ENCODE assay signal across 28 cellular contexts in genomic region chr15:70873232-70874054, GRCh38. TPM values are rescaled to one million over a fixed set of nuclear protein-coding genes. Genes with fewer than 3 reads are reported as not detected.
DNase-seq lines count a peak whose midpoint lies in the region; ATAC-seq, FAIRE-seq and TF ChIP-seq lines count a peak whose summit lies in the region.
"Had no signal": no experiment of that assay in that cellular context is flagged by ENCODE, and none has a peak within 500 bp of the region (broad histone marks: within the 10 kb centered on the region; RNA-seq: fewer than 3 reads in every experiment).

No MANE protein-coding gene starts in this region.

- POLR2A ChIA-PET in A549 (lab: Yijun Ruan, JAX) = interaction anchor here (1.3 to 2.3 kb wide), 2 partner anchors 19 to 110 kb away, joined by 5 to 17 read pairs; partner anchors contain the start of genes LARP6 and UACA

- H3K4me1 ChIP-seq in A549 (peaks cover 13% of the 10 kb centered on the region; the same call in 2 of the 3 replicates), osteoblast (ENCODE audit: insufficient read depth, low read length) (peaks cover 25% of the 10 kb centered on the region), small intestine (ENCODE audit: control insufficient read depth in 2 of 2, insufficient read depth in 1 of 2, low read depth in 1 of 2, low read length in 1 of 2) (no peaks in the 10 kb centered on the region)

- H4K20me1 ChIP-seq in osteoblast (ENCODE audit: insufficient read depth, low read length) = no peaks in the 10 kb centered on the region
- H4K20me1 ChIP-seq: BLaER1 treated with 17β-estradiol and CSF1 and Interleukin-3, amounts not matched to agents 10 nM and 100 nM had no signal

- DNase-seq in A549 (ENCODE audit: low read depth in 1 of 2, low spot score in 1 of 2) = no peak
- peak; percentile 80 for DNase-seq in osteoblast (ENCODE audit: insufficient read length, low spot score, missing footprints)
- no peak for DNase-seq in small intestine
- no peak for DNase-seq in NCI-H510A (lab: John Stamatoyannopoulos, UW)
- DNase-seq: 8988T; CD4-positive, alpha-beta T cell; DMS53; GM23248; H9; HFFc6; Karpas-422; NCI-H1092 treated with DMSO at 0.1 percent for 48 hours; NCI-H1436 treated with DMSO at 0.1 percent for 48 hours; NCI-H187 treated with DMSO at 0.1 percent for 48 hours; NCI-H2171 treated with DMSO at 0.1 percent for 48 hours; NCI-H524 treated with DMSO at 0.1 percent for 48 hours; NCI-H774; SJCRH30 had no signal

- H3K27ac ChIP-seq in A549 = no peak overlapping the region
- H3K27ac ChIP-seq in cingulate gyrus (ENCODE audit: low read depth, low read length) = peak overlapping the region; percentile 78
- no peak overlapping the region for H3K27ac ChIP-seq in osteoblast (ENCODE audit: low read depth, low read length)
- no peak overlapping the region for H3K27ac ChIP-seq in small intestine (ENCODE audit: low read depth in 1 of 2, low read length in 1 of 2)
- H3K27ac ChIP-seq: BLaER1 treated with 17β-estradiol and CSF1 and Interleukin-3, amounts not matched to agents 10 nM and 100 nM; GM23248; SJCRH30 had no signal

- CTCF ChIA-PET in A549 (lab: Yijun Ruan, JAX) = interaction anchor here (0.9 to 9.1 kb wide), 15 partner anchors 12 to 1396 kb away, joined by 3 to 331 read pairs (median 6); partner anchors contain the start of gene LARP6

- no peaks in the 10 kb centered on the region for H3K36me3 ChIP-seq in osteoblast (ENCODE audit: insufficient read depth, low read length)
- H3K36me3 ChIP-seq in small intestine (ENCODE audit: control insufficient read depth in 2 of 2, insufficient read depth in 2 of 2, low read length in 2 of 2) = no peaks in the 10 kb centered on the region
- H3K36me3 ChIP-seq: BLaER1 treated with 17β-estradiol and CSF1 and Interleukin-3, amounts not matched to agents 10 nM and 100 nM; SJCRH30 had no signal

- no peak overlapping the region for H2AFZ ChIP-seq in osteoblast (ENCODE audit: low read length)
- H2AFZ ChIP-seq: GM23248 had no signal

- no peak for TF ChIP-seq CTCF in A549 (IDR thresholded peaks at IDR 0.05)
- TF ChIP-seq CTCF in osteoblast (IDR thresholded peaks at IDR 0.05; ENCODE audit: extremely low read depth, low read depth, low read length) = no peak

- ATAC-seq in A549 (no peak), HG03521 (IDR thresholded peaks at IDR 0.05; ENCODE audit: unreplicated experiment) (no peak), GM18517 (IDR thresholded peaks at IDR 0.05; ENCODE audit: unreplicated experiment) (no peak)
- ATAC-seq: Right ventricle myocardium inferior, SK-N-SH treated with all-trans-retinoic acid at 6 μM for 48 hours had no signal

- H3K4me2 ChIP-seq in A549 = no peak overlapping the region
- no peak overlapping the region for H3K4me2 ChIP-seq in osteoblast (ENCODE audit: insufficient read depth, low read length)
- H3K4me2 ChIP-seq: BLaER1 treated with 17β-estradiol and CSF1 and Interleukin-3, amounts not matched to agents 10 nM and 100 nM had no signal

- H3K79me2 ChIP-seq in osteoblast (ENCODE audit: insufficient read depth, low read length) = no peaks in the 10 kb centered on the region

- WGBS in A549 (ENCODE audit: missing lambda C conversion rate) = 72% methylated on average over 2 of the region's 2 CpGs
- 78 to 92% (median 90%) methylated on average over 2 of the region's 2 CpGs for WGBS in small intestine, 3 donors

- TF ChIP-seq RAD21 in A549 (conservative IDR thresholded peaks at IDR 0.05 in 1 of 2, IDR thresholded peaks at IDR 0.05 in 1 of 2) (no peak), Ishikawa (IDR thresholded peaks at IDR 0.05; ENCODE audit: low read depth) (no peak)

- TF ChIP-seq EP300 in A549 (IDR thresholded peaks at IDR 0.05) (no peak), Ishikawa (IDR thresholded peaks at IDR 0.05; ENCODE audit: borderline replicate concordance) (no peak)

- peaks cover 7% of the 10 kb centered on the region; the same call in 2 of the 3 replicates for H3K9me3 ChIP-seq in A549
- H3K9me3 ChIP-seq in osteoblast (ENCODE audit: low read depth, low read length) = no peaks in the 10 kb centered on the region
- no peaks in the 10 kb centered on the region for H3K9me3 ChIP-seq in small intestine (ENCODE audit: control insufficient read depth, low read depth)
- H3K9me3 ChIP-seq: SJCRH30 had no signal

- H3K4me3 ChIP-seq in A549 (no peak overlapping the region), osteoblast (ENCODE audit: insufficient read depth, low read length) (no peak overlapping the region), small intestine (ENCODE audit: low read depth in 1 of 2, low read length in 2 of 2) (no peak overlapping the region)
- H3K4me3 ChIP-seq: BLaER1 treated with 17β-estradiol and CSF1 and Interleukin-3, amounts not matched to agents 10 nM and 100 nM; GM23248; SJCRH30 had no signal

- FAIRE-seq in A549 (lab: Jason Lieb, UNC) (no peak), small intestine (lab: Jason Lieb, UNC) (no peak)
- FAIRE-seq: G401.6, GM12891 had no signal

- no peak for TF ChIP-seq POLR2A in A549 (IDR thresholded peaks at IDR 0.05; ENCODE audit: low read length)

- H3K27me3 ChIP-seq in osteoblast (ENCODE audit: insufficient read depth, low read length) (no peaks in the 10 kb centered on the region), small intestine (ENCODE audit: control insufficient read depth in 2 of 2, insufficient read depth in 2 of 2, low read length in 2 of 2) (peaks cover 0 to 2% of the 10 kb centered on the region in 2 donors)
- H3K27me3 ChIP-seq: BLaER1 treated with 17β-estradiol and CSF1 and Interleukin-3, amounts not matched to agents 10 nM and 100 nM; SJCRH30 had no signal

TF ChIP-seq in A549, 52 proteins besides CTCF, POLR2A, EP300 and RAD21:
- peak; percentile 55 for TF ChIP-seq USF2 (IDR thresholded peaks at IDR 0.05)
- TF ChIP-seq RCOR1 (IDR thresholded peaks at IDR 0.05; ENCODE audit: low read depth, low read length) = no peak

TF ChIP-seq in Ishikawa, 13 proteins besides CTCF, POLR2A, EP300 and RAD21:
- TF ChIP-seq TAF1 (IDR thresholded peaks at IDR 0.05; ENCODE audit: low read depth) (no peak), USF1 (IDR thresholded peaks at IDR 0.05) (0 out of 2 replicates have a peak, but pooled peaks have one; percentile 11)

RNA-seq across cellular contexts. Expression of gene THAP10, which starts 18.8 kb away (rescaled TPM):
- 7.7 and 9.4 TPM in 2 replicates for polyA plus RNA-seq in A549 (2011; rRNA removed)
- polyA plus RNA-seq in A549 (2012; cell fraction: cytosol; rRNA removed) = 3.3 and 4.5 TPM in 2 replicates
- polyA plus RNA-seq in A549 (2012; cell fraction: nucleus; rRNA removed) = 2.7 and 3.2 TPM in 2 replicates
- 5.4 to 6.8 TPM (median 6.1 TPM) in 3 replicates for polyA plus RNA-seq in A549 (2017; fragmentation: RNase III; extraction: RNeasy Plus Mini Kit Qiagen cat#74134 plus additional on column Dnase treatment)
- 1.4 and 1.6 TPM in 2 replicates for polyA minus RNA-seq in A549 (2011; rRNA and poly(A)+ RNA removed)
- total RNA-seq in osteoblast = 1.1 and 1.8 TPM in 2 replicates
- 1 to 10 TPM in 2 of 3 donors, under 1 TPM in 1; 0.89 to 2.4 (median 1.1) TPM for polyA plus RNA-seq in small intestine
- total RNA-seq: CD4-positive, alpha-beta T cell had no signal

RNA-seq across cellular contexts. Expression of gene LRRC49, which starts 19.2 kb away (rescaled TPM):
- polyA plus RNA-seq in A549 (2011; rRNA removed) = 12.2 and 14.3 TPM in 2 replicates
- 3.1 and 3.9 TPM in 2 replicates for polyA plus RNA-seq in A549 (2012; cell fraction: cytosol; rRNA removed)
- polyA plus RNA-seq in A549 (2012; cell fraction: nucleus; rRNA removed) = 1.8 and 2.9 TPM in 2 replicates
- 10.0 to 11.4 TPM (median 11.1 TPM) in 3 replicates for polyA plus RNA-seq in A549 (2017; fragmentation: RNase III; extraction: RNeasy Plus Mini Kit Qiagen cat#74134 plus additional on column Dnase treatment)
- polyA minus RNA-seq in A549 (2011; rRNA and poly(A)+ RNA removed) = 9.1 and 10.6 TPM in 2 replicates
- 13.0 and 18.1 TPM in 2 replicates for total RNA-seq in osteoblast
- polyA plus RNA-seq in small intestine = 1 to 10 TPM in 1 of 3 donors, under 1 TPM in 2; 0.81 to 2.0 (median 0.89) TPM
- polyA plus RNA-seq: IgD-negative memory B cell had no signal

RNA-seq across cellular contexts. Expression of gene LARP6, which starts 19.5 kb away (rescaled TPM):
- polyA plus RNA-seq in A549 (2011; rRNA removed) (120 and 158 TPM in 2 replicates), A549 (2017; fragmentation: RNase III; extraction: RNeasy Plus Mini Kit Qiagen cat#74134 plus additional on column Dnase treatment) (47.3 to 64.3 TPM (median 57.2 TPM) in 3 replicates), small intestine (1 to 10 TPM in 2 of 3 donors, not detected in 1; 3.0 to 7.1 TPM)
- 81.8 and 94.9 TPM in 2 replicates for polyA plus RNA-seq in A549 (2012; cell fraction: cytosol; rRNA removed)
- 31.4 and 55.5 TPM in 2 replicates for polyA plus RNA-seq in A549 (2012; cell fraction: nucleus; rRNA removed)
- polyA minus RNA-seq in A549 (2011; rRNA and poly(A)+ RNA removed) = 72.1 and 73.2 TPM in 2 replicates
- 76.0 and 77.4 TPM in 2 replicates for total RNA-seq in osteoblast
- polyA plus RNA-seq: IgD-negative memory B cell had no signal

Comparison
In these comparisons a context has a peak if more than half of its experiments do, and no peak if none do; other contexts are left out.
1. RNA of gene LARP6, which starts 19.5 kb away (polyA plus RNA-seq): 31.4 to 158 TPM in A549; 3.0 to 7.1 TPM in small intestine; every median in the first group is over 4 times any median in the second.